1 cellular context compared by ENCODE assay signal in the genomic region with DNA sequence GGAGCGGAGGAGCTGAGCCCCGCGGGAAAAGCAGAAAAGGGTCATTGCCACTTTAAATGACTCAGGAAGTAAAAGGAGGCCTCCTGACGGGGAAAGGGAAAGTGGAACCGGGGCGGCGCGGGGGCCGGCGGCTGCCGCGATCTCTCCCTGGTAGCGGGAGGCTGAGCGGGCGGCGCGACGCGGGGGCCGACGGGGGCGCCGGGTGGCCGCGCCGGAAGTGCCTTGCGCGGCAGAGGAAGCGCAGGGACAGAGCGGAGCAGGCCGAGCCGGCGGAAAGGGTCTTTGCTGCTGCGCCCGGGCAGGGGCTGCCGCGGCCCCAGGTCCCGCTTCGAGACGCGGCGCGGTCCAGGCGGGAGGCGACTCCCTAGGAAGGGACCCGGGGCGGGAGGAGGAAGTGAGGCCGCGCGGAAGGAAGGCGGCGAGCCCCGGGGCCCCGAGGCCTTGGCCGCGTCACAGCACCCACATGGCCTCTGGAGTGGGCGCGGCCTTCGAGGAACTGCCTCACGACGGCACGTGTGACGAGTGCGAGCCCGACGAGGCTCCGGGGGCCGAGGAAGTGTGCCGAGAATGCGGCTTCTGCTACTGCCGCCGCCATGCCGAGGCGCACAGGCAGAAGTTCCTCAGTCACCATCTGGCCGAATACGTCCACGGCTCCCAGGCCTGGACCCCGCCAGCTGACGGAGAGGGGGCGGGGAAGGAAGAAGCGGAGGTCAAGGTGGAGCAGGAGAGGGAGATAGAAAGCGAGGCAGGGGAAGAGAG.
TF ChIP-seq lines count a peak whose summit lies in the region.

A gene with protein sequence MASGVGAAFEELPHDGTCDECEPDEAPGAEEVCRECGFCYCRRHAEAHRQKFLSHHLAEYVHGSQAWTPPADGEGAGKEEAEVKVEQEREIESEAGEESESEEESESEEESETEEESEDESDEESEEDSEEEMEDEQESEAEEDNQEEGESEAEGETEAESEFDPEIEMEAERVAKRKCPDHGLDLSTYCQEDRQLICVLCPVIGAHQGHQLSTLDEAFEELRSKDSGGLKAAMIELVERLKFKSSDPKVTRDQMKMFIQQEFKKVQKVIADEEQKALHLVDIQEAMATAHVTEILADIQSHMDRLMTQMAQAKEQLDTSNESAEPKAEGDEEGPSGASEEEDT (plus strand): TSS at position 127 of the 759 bp plus-strand sequence. CDS start 337 bp downstream, at position 464.

TF ChIP-seq in K562, 482 proteins besides CTCF, POLR2A, EP300 and RAD21 (continued from another document and continues in another):
- no peak for TF ChIP-seq TBL1XR1 (IDR thresholded peaks at IDR 0.05; ENCODE audit: low read length in 2 of 2)
- no peak for TF ChIP-seq HDAC6 (IDR thresholded peaks at IDR 0.05; ENCODE audit: low read depth, low read length)
- TF ChIP-seq, protein P1, sequence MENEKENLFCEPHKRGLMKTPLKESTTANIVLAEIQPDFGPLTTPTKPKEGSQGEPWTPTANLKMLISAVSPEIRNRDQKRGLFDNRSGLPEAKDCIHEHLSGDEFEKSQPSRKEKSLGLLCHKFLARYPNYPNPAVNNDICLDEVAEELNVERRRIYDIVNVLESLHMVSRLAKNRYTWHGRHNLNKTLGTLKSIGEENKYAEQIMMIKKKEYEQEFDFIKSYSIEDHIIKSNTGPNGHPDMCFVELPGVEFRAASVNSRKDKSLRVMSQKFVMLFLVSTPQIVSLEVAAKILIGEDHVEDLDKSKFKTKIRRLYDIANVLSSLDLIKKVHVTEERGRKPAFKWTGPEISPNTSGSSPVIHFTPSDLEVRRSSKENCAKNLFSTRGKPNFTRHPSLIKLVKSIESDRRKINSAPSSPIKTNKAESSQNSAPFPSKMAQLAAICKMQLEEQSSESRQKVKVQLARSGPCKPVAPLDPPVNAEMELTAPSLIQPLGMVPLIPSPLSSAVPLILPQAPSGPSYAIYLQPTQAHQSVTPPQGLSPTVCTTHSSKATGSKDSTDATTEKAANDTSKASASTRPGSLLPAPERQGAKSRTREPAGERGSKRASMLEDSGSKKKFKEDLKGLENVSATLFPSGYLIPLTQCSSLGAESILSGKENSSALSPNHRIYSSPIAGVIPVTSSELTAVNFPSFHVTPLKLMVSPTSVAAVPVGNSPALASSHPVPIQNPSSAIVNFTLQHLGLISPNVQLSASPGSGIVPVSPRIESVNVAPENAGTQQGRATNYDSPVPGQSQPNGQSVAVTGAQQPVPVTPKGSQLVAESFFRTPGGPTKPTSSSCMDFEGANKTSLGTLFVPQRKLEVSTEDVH (IDR thresholded peaks at IDR 0.05; ENCODE audit: low read depth, partially characterized antibody) = peak; percentile 48
- TF ChIP-seq, protein P2, sequence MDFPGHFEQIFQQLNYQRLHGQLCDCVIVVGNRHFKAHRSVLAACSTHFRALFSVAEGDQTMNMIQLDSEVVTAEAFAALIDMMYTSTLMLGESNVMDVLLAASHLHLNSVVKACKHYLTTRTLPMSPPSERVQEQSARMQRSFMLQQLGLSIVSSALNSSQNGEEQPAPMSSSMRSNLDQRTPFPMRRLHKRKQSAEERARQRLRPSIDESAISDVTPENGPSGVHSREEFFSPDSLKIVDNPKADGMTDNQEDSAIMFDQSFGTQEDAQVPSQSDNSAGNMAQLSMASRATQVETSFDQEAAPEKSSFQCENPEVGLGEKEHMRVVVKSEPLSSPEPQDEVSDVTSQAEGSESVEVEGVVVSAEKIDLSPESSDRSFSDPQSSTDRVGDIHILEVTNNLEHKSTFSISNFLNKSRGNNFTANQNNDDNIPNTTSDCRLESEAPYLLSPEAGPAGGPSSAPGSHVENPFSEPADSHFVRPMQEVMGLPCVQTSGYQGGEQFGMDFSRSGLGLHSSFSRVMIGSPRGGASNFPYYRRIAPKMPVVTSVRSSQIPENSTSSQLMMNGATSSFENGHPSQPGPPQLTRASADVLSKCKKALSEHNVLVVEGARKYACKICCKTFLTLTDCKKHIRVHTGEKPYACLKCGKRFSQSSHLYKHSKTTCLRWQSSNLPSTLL (IDR thresholded peaks at IDR 0.05) = no peak
- TF ChIP-seq HNRNPK (IDR thresholded peaks at IDR 0.05; ENCODE audit: low read depth, low read length, poor library complexity, severe bottlenecking) = no peak
- peak; percentile 59 for TF ChIP-seq U2AF1 (optimal IDR thresholded peaks at IDR 0.05; ENCODE audit: low read depth, low read length)
- no peak for TF ChIP-seq ZNF197 (CRISPR knock-in tag; IDR thresholded peaks at IDR 0.05; ENCODE audit: low read depth)
- TF ChIP-seq SP1 (CRISPR knock-in tag; IDR thresholded peaks at IDR 0.05) = peak; percentile 61; the same call in 1 of the 2 replicates
- no peak for TF ChIP-seq KHSRP (IDR thresholded peaks at IDR 0.05)
- TF ChIP-seq XRCC3 (IDR thresholded peaks at IDR 0.05) = no peak
- TF ChIP-seq MCM2 (IDR thresholded peaks at IDR 0.05; ENCODE audit: low read depth) = no peak
- TF ChIP-seq HDAC3 (IDR thresholded peaks at IDR 0.05; ENCODE audit: borderline replicate concordance, partially characterized antibody) = no peak
- TF ChIP-seq, protein P3, sequence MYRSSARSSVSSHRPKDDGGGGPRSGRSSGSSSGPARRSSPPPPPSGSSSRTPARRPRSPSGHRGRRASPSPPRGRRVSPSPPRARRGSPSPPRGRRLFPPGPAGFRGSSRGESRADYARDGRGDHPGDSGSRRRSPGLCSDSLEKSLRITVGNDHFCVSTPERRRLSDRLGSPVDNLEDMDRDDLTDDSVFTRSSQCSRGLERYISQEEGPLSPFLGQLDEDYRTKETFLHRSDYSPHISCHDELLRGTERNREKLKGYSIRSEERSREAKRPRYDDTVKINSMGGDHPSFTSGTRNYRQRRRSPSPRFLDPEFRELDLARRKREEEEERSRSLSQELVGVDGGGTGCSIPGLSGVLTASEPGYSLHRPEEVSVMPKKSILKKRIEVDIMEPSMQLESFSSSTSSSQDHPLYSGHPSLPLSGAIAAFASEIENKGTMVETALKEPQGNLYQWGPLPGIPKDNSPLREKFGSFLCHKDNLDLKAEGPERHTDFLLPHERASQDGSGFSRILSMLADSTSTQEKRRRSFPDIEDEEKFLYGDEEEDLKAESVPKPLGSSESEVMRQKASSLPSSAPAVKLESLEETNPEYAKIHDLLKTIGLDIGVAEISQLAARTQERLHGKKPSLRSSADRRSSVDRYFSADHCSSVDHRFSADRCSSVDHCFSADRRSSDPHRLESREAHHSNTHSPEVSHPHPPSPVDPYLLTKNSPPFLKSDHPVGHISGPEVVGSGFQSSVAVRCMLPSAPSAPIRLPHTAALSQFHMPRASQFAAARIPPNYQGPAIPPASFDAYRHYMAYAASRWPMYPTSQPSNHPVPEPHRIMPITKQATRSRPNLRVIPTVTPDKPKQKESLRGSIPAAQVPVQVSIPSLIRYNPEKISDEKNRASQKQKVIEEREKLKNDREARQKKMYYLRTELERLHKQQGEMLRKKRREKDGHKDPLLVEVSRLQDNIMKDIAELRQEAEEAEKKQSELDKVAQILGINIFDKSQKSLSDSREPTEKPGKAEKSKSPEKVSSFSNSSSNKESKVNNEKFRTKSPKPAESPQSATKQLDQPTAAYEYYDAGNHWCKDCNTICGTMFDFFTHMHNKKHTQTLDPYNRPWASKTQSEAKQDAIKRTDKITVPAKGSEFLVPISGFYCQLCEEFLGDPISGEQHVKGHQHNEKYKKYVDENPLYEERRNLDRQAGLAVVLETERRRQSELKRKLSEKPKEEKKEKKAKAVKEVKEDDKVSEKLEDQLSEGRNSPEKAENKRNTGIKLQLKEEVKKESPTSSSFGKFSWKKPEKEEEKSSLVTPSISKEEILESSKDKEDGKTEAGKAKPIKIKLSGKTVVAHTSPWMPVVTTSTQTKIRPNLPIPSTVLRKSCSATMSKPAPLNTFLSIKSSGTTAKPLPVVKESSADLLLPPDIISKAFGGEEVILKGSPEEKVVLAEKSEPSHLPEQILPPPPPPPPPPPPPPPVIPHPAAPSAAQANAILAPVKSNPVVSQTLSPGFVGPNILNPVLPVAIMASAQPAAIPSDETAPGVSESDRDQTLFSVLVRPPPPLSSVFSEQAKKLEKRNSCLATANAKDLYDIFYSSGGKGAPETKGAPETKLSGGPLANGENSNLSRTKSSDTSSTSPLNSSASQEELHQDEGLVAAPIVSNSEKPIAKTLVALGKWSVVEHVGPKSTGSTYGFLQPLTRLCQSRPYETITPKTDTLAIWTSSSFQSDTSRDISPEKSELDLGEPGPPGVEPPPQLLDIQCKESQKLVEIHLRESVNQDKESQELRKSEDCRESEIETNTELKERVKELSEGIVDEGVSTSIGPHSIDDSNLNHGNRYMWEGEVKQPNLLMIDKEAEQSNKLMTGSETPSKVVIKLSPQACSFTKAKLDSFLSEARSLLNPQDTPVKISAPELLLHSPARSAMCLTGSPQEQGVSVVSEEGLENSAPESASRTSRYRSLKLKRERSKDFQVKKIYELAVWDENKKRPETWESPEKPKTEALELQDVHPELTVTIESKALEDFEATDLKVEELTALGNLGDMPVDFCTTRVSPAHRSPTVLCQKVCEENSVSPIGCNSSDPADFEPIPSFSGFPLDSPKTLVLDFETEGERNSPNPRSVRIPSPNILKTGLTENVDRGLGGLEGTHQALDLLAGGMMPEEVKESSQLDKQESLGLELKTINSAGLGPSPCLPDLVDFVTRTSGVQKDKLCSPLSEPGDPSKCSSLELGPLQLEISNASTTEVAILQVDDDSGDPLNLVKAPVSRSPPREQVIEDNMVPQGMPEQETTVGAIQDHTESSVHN (IDR thresholded peaks at IDR 0.05; ENCODE audit: borderline replicate concordance in 1 of 2, low read depth in 1 of 2) = no peak
- peak; percentile 65; the same call in 1 of the 2 replicates for TF ChIP-seq KLF1 (tag; IDR thresholded peaks at IDR 0.05)
- peak; percentile 62 for TF ChIP-seq ZNF143 (CRISPR knock-in tag; IDR thresholded peaks at IDR 0.05)
- TF ChIP-seq, protein P4, sequence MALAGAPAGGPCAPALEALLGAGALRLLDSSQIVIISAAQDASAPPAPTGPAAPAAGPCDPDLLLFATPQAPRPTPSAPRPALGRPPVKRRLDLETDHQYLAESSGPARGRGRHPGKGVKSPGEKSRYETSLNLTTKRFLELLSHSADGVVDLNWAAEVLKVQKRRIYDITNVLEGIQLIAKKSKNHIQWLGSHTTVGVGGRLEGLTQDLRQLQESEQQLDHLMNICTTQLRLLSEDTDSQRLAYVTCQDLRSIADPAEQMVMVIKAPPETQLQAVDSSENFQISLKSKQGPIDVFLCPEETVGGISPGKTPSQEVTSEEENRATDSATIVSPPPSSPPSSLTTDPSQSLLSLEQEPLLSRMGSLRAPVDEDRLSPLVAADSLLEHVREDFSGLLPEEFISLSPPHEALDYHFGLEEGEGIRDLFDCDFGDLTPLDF (CRISPR knock-in tag; IDR thresholded peaks at IDR 0.05) = peak; percentile 79
- TF ChIP-seq ZNF79 (CRISPR knock-in tag; IDR thresholded peaks at IDR 0.05; ENCODE audit: low read depth) = 0 out of 2 replicates have a peak, but pooled peaks have one; percentile 22
- TF ChIP-seq TCFL5 (CRISPR knock-in tag; conservative IDR thresholded peaks at IDR 0.05) = no peak
- no peak for TF ChIP-seq SMARCE1 (IDR thresholded peaks at IDR 0.05)
- TF ChIP-seq ZNF444 (CRISPR knock-in tag; IDR thresholded peaks at IDR 0.05) = no peak
- TF ChIP-seq PCBP1 (IDR thresholded peaks at IDR 0.05; ENCODE audit: low read depth, low read length, poor library complexity, severe bottlenecking) = peak; percentile 52
- TF ChIP-seq NCOA1 (IDR thresholded peaks at IDR 0.05; ENCODE audit: low read depth) = 0 out of 2 replicates have a peak, but pooled peaks have one; percentile 58
- TF ChIP-seq, protein P5, sequence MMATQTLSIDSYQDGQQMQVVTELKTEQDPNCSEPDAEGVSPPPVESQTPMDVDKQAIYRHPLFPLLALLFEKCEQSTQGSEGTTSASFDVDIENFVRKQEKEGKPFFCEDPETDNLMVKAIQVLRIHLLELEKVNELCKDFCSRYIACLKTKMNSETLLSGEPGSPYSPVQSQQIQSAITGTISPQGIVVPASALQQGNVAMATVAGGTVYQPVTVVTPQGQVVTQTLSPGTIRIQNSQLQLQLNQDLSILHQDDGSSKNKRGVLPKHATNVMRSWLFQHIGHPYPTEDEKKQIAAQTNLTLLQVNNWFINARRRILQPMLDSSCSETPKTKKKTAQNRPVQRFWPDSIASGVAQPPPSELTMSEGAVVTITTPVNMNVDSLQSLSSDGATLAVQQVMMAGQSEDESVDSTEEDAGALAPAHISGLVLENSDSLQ (IDR thresholded peaks at IDR 0.05) = no peak
- TF ChIP-seq, protein P6, sequence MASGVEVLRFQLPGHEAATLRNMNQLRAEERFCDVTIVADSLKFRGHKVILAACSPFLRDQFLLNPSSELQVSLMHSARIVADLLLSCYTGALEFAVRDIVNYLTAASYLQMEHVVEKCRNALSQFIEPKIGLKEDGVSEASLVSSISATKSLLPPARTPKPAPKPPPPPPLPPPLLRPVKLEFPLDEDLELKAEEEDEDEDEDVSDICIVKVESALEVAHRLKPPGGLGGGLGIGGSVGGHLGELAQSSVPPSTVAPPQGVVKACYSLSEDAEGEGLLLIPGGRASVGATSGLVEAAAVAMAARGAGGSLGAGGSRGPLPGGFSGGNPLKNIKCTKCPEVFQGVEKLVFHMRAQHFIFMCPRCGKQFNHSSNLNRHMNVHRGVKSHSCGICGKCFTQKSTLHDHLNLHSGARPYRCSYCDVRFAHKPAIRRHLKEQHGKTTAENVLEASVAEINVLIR (CRISPR knock-in tag; IDR thresholded peaks at IDR 0.05) = peak; percentile 68
- TF ChIP-seq ELF1 (tag; IDR thresholded peaks at IDR 0.05) = peak; percentile 94
- TF ChIP-seq ZNF121 (CRISPR knock-in tag; conservative IDR thresholded peaks at IDR 0.05) = peak; percentile 42
- no peak for TF ChIP-seq TEAD2 (tag; IDR thresholded peaks at IDR 0.05)
- no peak for TF ChIP-seq ZNF354B (CRISPR knock-in tag; IDR thresholded peaks at IDR 0.05)
- TF ChIP-seq PYGO2 (tag; IDR thresholded peaks at IDR 0.05) = no peak
- TF ChIP-seq ZNF584 (CRISPR knock-in tag; IDR thresholded peaks at IDR 0.05; ENCODE audit: low read depth) = no peak
- TF ChIP-seq ZNF3 (CRISPR knock-in tag; IDR thresholded peaks at IDR 0.05) = no peak
- TF ChIP-seq ELF2 (CRISPR knock-in tag; IDR thresholded peaks at IDR 0.05) = peak; percentile 59; the same call in 1 of the 2 replicates
- no peak for TF ChIP-seq BCL6 (CRISPR knock-in tag; IDR thresholded peaks at IDR 0.05)
- no peak for TF ChIP-seq ZNF212 (CRISPR knock-in tag; IDR thresholded peaks at IDR 0.05)
- no peak; the same call in 1 of the 2 replicates for TF ChIP-seq ZNF24 (IDR thresholded peaks at IDR 0.05)
- TF ChIP-seq NFIX (CRISPR knock-in tag; IDR thresholded peaks at IDR 0.05; ENCODE audit: low read depth) = no peak
- 0 out of 2 replicates have a peak, but pooled peaks have one; percentile 37 for TF ChIP-seq ZNF76 (CRISPR knock-in tag; IDR thresholded peaks at IDR 0.05; ENCODE audit: borderline replicate concordance)
- no peak for TF ChIP-seq NFE2L1 (tag; IDR thresholded peaks at IDR 0.05; ENCODE audit: borderline replicate concordance, low read depth)
- TF ChIP-seq CHD1 (IDR thresholded peaks at IDR 0.05; ENCODE audit: low read length) = no peak
- 0 out of 2 replicates have a peak, but pooled peaks have one; percentile 41 for TF ChIP-seq ZNF589 (CRISPR knock-in tag; IDR thresholded peaks at IDR 0.05; ENCODE audit: low read depth)
- TF ChIP-seq SRSF1 (IDR thresholded peaks at IDR 0.05; ENCODE audit: low read depth, low read length) = no peak
- no peak for TF ChIP-seq ZNF324 (CRISPR knock-in tag; IDR thresholded peaks at IDR 0.05)
- peak; percentile 63 to 81; a peak in 2 of 4 replicates for TF ChIP-seq NONO (IDR thresholded peaks at IDR 0.05; ENCODE audit: low read depth in 2 of 2, low read length in 1 of 2)
- no peak for TF ChIP-seq GATA2 (CRISPR knock-in tag; IDR thresholded peaks at IDR 0.05)
